Comparison of ENCODE assay signal across 29 cellular contexts in genomic region chr11:125468025-125468424, GRCh38. TPM values are rescaled to one million over a fixed set of nuclear protein-coding genes. Genes with fewer than 3 reads are reported as not detected.
"Had no signal": no experiment of that assay in that cellular context is flagged by ENCODE, and none has a peak within 500 bp of the region (broad histone marks: within the 10 kb centered on the region; RNA-seq: fewer than 3 reads in every experiment).

No MANE protein-coding gene starts in this region.

- H3K27me3 ChIP-seq: MG63, Peyer's patch, SJSA1 had no signal

- FAIRE-seq: TTC549 had no signal

- ATAC-seq: activated CD4-positive, alpha-beta T cell treated with anti-CD3 and anti-CD28 coated beads for 36 hours; activated CD4-positive, CD25-positive, alpha-beta regulatory T cell treated with anti-CD3 and anti-CD28 coated beads, Interleukin-2, amount 50 U/mL, for 24 hours; activated naive CD4-positive, alpha-beta T cell treated with anti-CD3 and anti-CD28 coated beads, Interleukin-2, amount 50 U/mL, for 72 hours; activated T-cell treated with anti-CD3 and anti-CD28 coated beads, Interleukin-2, amount 50 U/mL, for 4 hours; PC-3 had no signal

- H3K9ac ChIP-seq: SK-N-SH had no signal

- H3K9me3 ChIP-seq: MG63, Peyer's patch, SJSA1 had no signal

- H3K36me3 ChIP-seq: MG63, Peyer's patch, SJSA1 had no signal

- H3K4me1 ChIP-seq: Peyer's patch, SJSA1 had no signal

- H3K27ac ChIP-seq: Peyer's patch, SJSA1 had no signal

- H3K4me3 ChIP-seq: MG63, Peyer's patch, SJSA1 had no signal

- H3K4me2 ChIP-seq: SK-N-SH had no signal

- DNase-seq: activated CD4-positive, alpha-beta memory T cell treated with anti-CD3 and anti-CD28 coated beads for 36 hours; activated CD4-positive, alpha-beta T cell treated with anti-CD3 and anti-CD28 coated beads for 36 hours; activated CD4-positive, alpha-beta T cell treated with anti-CD3 and anti-CD28 coated beads, Interleukin-2, amount 10 ng/mL, durations not matched to agents 7 days and 5 days; activated CD8-positive, alpha-beta memory T cell treated with anti-CD3 and anti-CD28 coated beads, Interleukin-2, amount 50 U/mL, for 4 hours; activated gamma-delta T cell treated with Interleukin-2 at 50 U/mL for 16 hours; activated naive CD4-positive, alpha-beta T cell treated with anti-CD3 and anti-CD28 coated beads for 36 hours; activated T-cell treated with anti-CD3 and anti-CD28 coated beads for 4 hours; activated T-cell treated with anti-CD3 and anti-CD28 coated beads, Interleukin-2, amount 50 U/mL, for 4 hours; anterior cingulate cortex; Kasumi-1; KG1; MG63; NCI-H1048; NCI-H1105 treated with DMSO at 0.1 percent for 48 hours; NCI-H1436; NCI-H1694 treated with DMSO at 0.1 percent for 48 hours; NCI-H2029; NCI-H345; NCI-H524 treated with DMSO at 0.1 percent for 48 hours; NK-92 treated with Interleukin-12 subunit alpha and Interleukin-12 subunit beta, amount 100 ng/mL, for 24 hours; PC-3; Peyer's patch; RPMI8226; SHP77 treated with DMSO at 0.1 percent for 48 hours; SK-N-SH had no signal

RNA-seq across cellular contexts. Expression of gene FEZ1, which starts 28.0 kb away (rescaled TPM):
- total RNA-seq: SJSA1 had no signal
